ENCODE assay signal across 1 cellular context in genomic region chr9:109251080-109251775, GRCh38.
TF ChIP-seq lines count a peak whose summit lies in the region.

No MANE protein-coding gene starts in this region.

TF ChIP-seq in HEK293, 187 proteins besides CTCF, POLR2A, EP300 and RAD21 (continued from another document):
- TF ChIP-seq ZNF169 (tag by site-specific recombination; IDR thresholded peaks at IDR 0.05) (no peak), OVOL3 (tag by site-specific recombination; IDR thresholded peaks at IDR 0.05) (no peak)
